22 cellular contexts compared by ENCODE assay signal in genomic region chr11:61350336-61350735, GRCh38. TPM values are rescaled to one million over a fixed set of nuclear protein-coding genes. Genes with fewer than 3 reads are reported as not detected.
DNase-seq lines count a peak whose midpoint lies in the region; ATAC-seq and TF ChIP-seq lines count a peak whose summit lies in the region.
"Had no signal": no experiment of that assay in that cellular context is flagged by ENCODE, and none has a peak within 500 bp of the region (broad histone marks: within the 10 kb centered on the region; RNA-seq: fewer than 3 reads in every experiment).

No MANE protein-coding gene starts in this region.

- 100% methylated on average over 1 of the region's 1 CpG for WGBS in SK-N-SH (ENCODE audit: low lambda C conversion rate)

- H3K9me2 ChIP-seq in SK-N-SH: no peaks in the 10 kb centered on the region

- peaks cover 10% of the 10 kb centered on the region for H4K20me1 ChIP-seq in osteoblast (ENCODE audit: insufficient read depth, low read length)
- H4K20me1 ChIP-seq in SK-N-SH (ENCODE audit: insufficient read depth): no peaks in the 10 kb centered on the region
- H4K20me1 ChIP-seq: BLaER1 had no signal

- H3K27me3 ChIP-seq in osteoblast (ENCODE audit: insufficient read depth, low read length) (no peaks in the 10 kb centered on the region), HAP-1 (ENCODE audit: low read depth) (no peaks in the 10 kb centered on the region), WERI-Rb-1 (ENCODE audit: insufficient read depth, low read depth, severe bottlenecking) (no peaks in the 10 kb centered on the region), SK-N-SH (ENCODE audit: insufficient read depth) (no peaks in the 10 kb centered on the region)
- H3K27me3 ChIP-seq: BLaER1 had no signal

- no peaks in the 10 kb centered on the region for H3K27me3 Mint-ChIP-seq in activated naive CD4-positive, alpha-beta T cell treated with anti-CD3 and anti-CD28 coated beads, Interleukin-2, amount 10 ng/mL, durations not matched to agents 7 days and 5 days
- no peaks in the 10 kb centered on the region for H3K27me3 Mint-ChIP-seq in activated naive CD4-positive, alpha-beta T cell treated with anti-CD3 and anti-CD28 coated beads for 36 hours (ENCODE audit: low read depth)
- H3K27me3 Mint-ChIP-seq in activated B cell treated with CpG ODN at 0.5 μM for 24 hours: no peaks in the 10 kb centered on the region
- no peaks in the 10 kb centered on the region for H3K27me3 Mint-ChIP-seq in stimulated activated naive B cell treated with anti-CD40 and anti-IgM and Interleukin-4, amounts not matched to agents 10 μg/mL and 1 μg/mL and 100 μg/mL, for 72 hours
- H3K27me3 Mint-ChIP-seq: IgD-negative memory B cell had no signal

- DNase-seq in activated naive CD4-positive, alpha-beta T cell treated with anti-CD3 and anti-CD28 coated beads, Interleukin-2, amount 10 ng/mL, durations not matched to agents 7 days and 5 days: no peak
- no peak for DNase-seq in activated naive CD4-positive, alpha-beta T cell treated with anti-CD3 and anti-CD28 coated beads for 36 hours
- DNase-seq in activated B cell treated with CpG ODN at 0.5 μM for 24 hours (no peak), osteoblast (ENCODE audit: insufficient read length, low spot score, missing footprints) (peak; percentile 3), HAP-1 (ENCODE audit: low spot score in 2 of 2) (no peak), WERI-Rb-1 (no peak), SK-N-SH (no peak)
- no peak for DNase-seq in stimulated activated naive B cell treated with anti-CD40 and anti-IgM and Interleukin-4, amounts not matched to agents 10 μg/mL and 1 μg/mL and 100 μg/mL, for 72 hours
- DNase-seq: AML-193; CD8-positive, alpha-beta T cell; DMS 273 treated with DMSO at 0.1 percent for 48 hours; DMS53; DND-41; EL; GOT3; H7 had no signal

- TF ChIP-seq CTCF in activated B cell treated with CpG ODN at 0.5 μM for 24 hours (IDR thresholded peaks at IDR 0.05) (no peak), osteoblast (IDR thresholded peaks at IDR 0.05; ENCODE audit: extremely low read depth, low read depth, low read length) (no peak), WERI-Rb-1 (IDR thresholded peaks at IDR 0.05; ENCODE audit: low read depth, low read length) (no peak), SK-N-SH (IDR thresholded peaks at IDR 0.05) (no peak)

- H3K4me1 ChIP-seq in osteoblast (ENCODE audit: insufficient read depth, low read length) (no peaks in the 10 kb centered on the region), HAP-1 (no peaks in the 10 kb centered on the region), SK-N-SH (ENCODE audit: control insufficient read depth in 1 of 2, insufficient read depth in 2 of 2, low read depth in 1 of 2, low read length in 1 of 2) (peaks cover 0 to 19% of the 10 kb centered on the region in 2 experiments; a peak in 1 of 4 replicates)
- H3K4me1 ChIP-seq: A549 had no signal

- no peaks in the 10 kb centered on the region for H3K9me3 ChIP-seq in osteoblast (ENCODE audit: low read depth, low read length)
- H3K9me3 ChIP-seq in HAP-1: no peaks in the 10 kb centered on the region
- no peaks in the 10 kb centered on the region for H3K9me3 ChIP-seq in WERI-Rb-1 (ENCODE audit: severe bottlenecking)
- no peaks in the 10 kb centered on the region for H3K9me3 ChIP-seq in SK-N-SH
- H3K9me3 ChIP-seq: A549, BLaER1 had no signal

- H3K4me3 Mint-ChIP-seq in activated naive CD4-positive, alpha-beta T cell treated with anti-CD3 and anti-CD28 coated beads, Interleukin-2, amount 10 ng/mL, durations not matched to agents 7 days and 5 days: no peak overlapping the region
- H3K4me3 Mint-ChIP-seq in activated naive CD4-positive, alpha-beta T cell treated with anti-CD3 and anti-CD28 coated beads for 36 hours: no peak overlapping the region
- H3K4me3 Mint-ChIP-seq in activated B cell treated with CpG ODN at 0.5 μM for 24 hours: no peak overlapping the region
- H3K4me3 Mint-ChIP-seq in stimulated activated naive B cell treated with anti-CD40 and anti-IgM and Interleukin-4, amounts not matched to agents 10 μg/mL and 1 μg/mL and 100 μg/mL, for 72 hours: no peak overlapping the region
- H3K4me3 Mint-ChIP-seq: CD8-positive, alpha-beta T cell had no signal

- H3K79me2 ChIP-seq in osteoblast (ENCODE audit: insufficient read depth, low read length) (no peaks in the 10 kb centered on the region), SK-N-SH (ENCODE audit: insufficient read depth) (no peaks in the 10 kb centered on the region)

- intact Hi-C loops in activated naive CD4-positive, alpha-beta T cell treated with anti-CD3 and anti-CD28 coated beads for 36 hours (cut with micrococcal nuclease): no loop called here
- intact Hi-C loops in activated B cell treated with CpG ODN at 0.5 μM for 24 hours (cut with micrococcal nuclease): loop anchor here (10.0 kb wide), 1 partner anchor 1204 kb away; no protein-coding TSS in a partner anchor

- H3K27ac ChIP-seq in osteoblast (ENCODE audit: low read depth, low read length) (no peak overlapping the region), WERI-Rb-1 (no peak overlapping the region), SK-N-SH (ENCODE audit: low read depth in 2 of 2, low read length in 1 of 2) (no peak overlapping the region; a peak in 1 of 4 replicates)
- H3K27ac ChIP-seq: 22Rv1, A549, BLaER1 had no signal

- POLR2A ChIA-PET in activated B cell treated with CpG ODN at 0.5 μM for 24 hours (lab: Charles Lee): interaction anchor here (6.4 kb wide), 1 partner anchor 11 kb away, joined by 76 read pairs; the partner anchor contains the start of genes CYB561A3 and TMEM138
- POLR2A ChIA-PET in SK-N-SH (lab: Yijun Ruan, JAX): no interaction called here

- H3K4me1 Mint-ChIP-seq in activated naive CD4-positive, alpha-beta T cell treated with anti-CD3 and anti-CD28 coated beads, Interleukin-2, amount 10 ng/mL, durations not matched to agents 7 days and 5 days: no peaks in the 10 kb centered on the region
- peaks cover 2% of the 10 kb centered on the region for H3K4me1 Mint-ChIP-seq in activated naive CD4-positive, alpha-beta T cell treated with anti-CD3 and anti-CD28 coated beads for 36 hours (ENCODE audit: low read depth)
- peaks cover 51% of the 10 kb centered on the region for H3K4me1 Mint-ChIP-seq in activated B cell treated with CpG ODN at 0.5 μM for 24 hours
- H3K4me1 Mint-ChIP-seq in stimulated activated naive B cell treated with anti-CD40 and anti-IgM and Interleukin-4, amounts not matched to agents 10 μg/mL and 1 μg/mL and 100 μg/mL, for 72 hours: peaks cover 38 to 77% of the 10 kb centered on the region in 2 donors

- H3K36me3 ChIP-seq in osteoblast (ENCODE audit: insufficient read depth, low read length) (peaks cover 69% of the 10 kb centered on the region), HAP-1 (replicated peaks) (peaks cover 41% of the 10 kb centered on the region), WERI-Rb-1 (no peaks in the 10 kb centered on the region), SK-N-SH (replicated peaks in 1 of 2; ENCODE audit: control insufficient read depth in 1 of 2, insufficient read depth in 2 of 2, low read length in 1 of 2) (peaks cover 0 to 43% of the 10 kb centered on the region in 2 experiments)

- TF ChIP-seq RAD21 in SK-N-SH (IDR thresholded peaks at IDR 0.05; ENCODE audit: low read length): no peak

- H3K9ac ChIP-seq in SK-N-SH: no peak overlapping the region

- in situ Hi-C loops in HAP-1 (cut with MboI; ENCODE audit: low sequenced_read_pairs): no loop called here

- no peak for TF ChIP-seq EP300 in SK-N-SH (IDR thresholded peaks at IDR 0.05; ENCODE audit: borderline replicate concordance in 1 of 2, low read depth in 1 of 2, low read length in 1 of 2)

- no peaks in the 10 kb centered on the region for H3K9me3 Mint-ChIP-seq in activated naive CD4-positive, alpha-beta T cell treated with anti-CD3 and anti-CD28 coated beads, Interleukin-2, amount 10 ng/mL, durations not matched to agents 7 days and 5 days
- no peaks in the 10 kb centered on the region for H3K9me3 Mint-ChIP-seq in activated naive CD4-positive, alpha-beta T cell treated with anti-CD3 and anti-CD28 coated beads for 36 hours
- no peaks in the 10 kb centered on the region for H3K9me3 Mint-ChIP-seq in activated B cell treated with CpG ODN at 0.5 μM for 24 hours
- H3K9me3 Mint-ChIP-seq in stimulated activated naive B cell treated with anti-CD40 and anti-IgM and Interleukin-4, amounts not matched to agents 10 μg/mL and 1 μg/mL and 100 μg/mL, for 72 hours: no peaks in the 10 kb centered on the region
- H3K9me3 Mint-ChIP-seq: CD8-positive, alpha-beta T cell; IgD-negative memory B cell had no signal

- H3F3A ChIP-seq in SK-N-SH (replicated peaks; ENCODE audit: insufficient read depth): no peaks in the 10 kb centered on the region

- H2AFZ ChIP-seq in osteoblast (ENCODE audit: low read length) (no peak overlapping the region), SK-N-SH (ENCODE audit: low read depth) (no peak overlapping the region)

- H3K4me3 ChIP-seq in osteoblast (ENCODE audit: insufficient read depth, low read length) (no peak overlapping the region), HAP-1 (no peak overlapping the region), WERI-Rb-1 (ENCODE audit: low read depth, low read length) (no peak overlapping the region), SK-N-SH (ENCODE audit: low read depth in 2 of 2, low read length in 1 of 2) (no peak overlapping the region)
- H3K4me3 ChIP-seq: A549, BLaER1, GM12878 had no signal

- peak overlapping the region; percentile 37 for H3K27ac Mint-ChIP-seq in activated naive CD4-positive, alpha-beta T cell treated with anti-CD3 and anti-CD28 coated beads, Interleukin-2, amount 10 ng/mL, durations not matched to agents 7 days and 5 days
- no peak overlapping the region for H3K27ac Mint-ChIP-seq in activated naive CD4-positive, alpha-beta T cell treated with anti-CD3 and anti-CD28 coated beads for 36 hours
- H3K27ac Mint-ChIP-seq in activated B cell treated with CpG ODN at 0.5 μM for 24 hours: peak overlapping the region; percentile 56
- peak overlapping the region; percentile 81 for H3K27ac Mint-ChIP-seq in stimulated activated naive B cell treated with anti-CD40 and anti-IgM and Interleukin-4, amounts not matched to agents 10 μg/mL and 1 μg/mL and 100 μg/mL, for 72 hours
- H3K27ac Mint-ChIP-seq: CD8-positive, alpha-beta T cell had no signal

- CTCF ChIA-PET in activated naive CD4-positive, alpha-beta T cell treated with anti-CD3 and anti-CD28 coated beads, Interleukin-2, amount 10 ng/mL, durations not matched to agents 7 days and 5 days (lab: Charles Lee): interaction anchor here (0.8 kb wide), 1 partner anchor 35 kb away, joined by 4 read pairs; no protein-coding TSS in a partner anchor
- CTCF ChIA-PET in activated naive CD4-positive, alpha-beta T cell treated with anti-CD3 and anti-CD28 coated beads for 36 hours (lab: Charles Lee): interaction anchor here (1.5 kb wide), 1 partner anchor 15 kb away, joined by 4 read pairs; no protein-coding TSS in a partner anchor
- CTCF ChIA-PET in activated B cell treated with CpG ODN at 0.5 μM for 24 hours (lab: Charles Lee) (no interaction called here), SK-N-SH (lab: Yijun Ruan, JAX) (interaction anchor here (2.8 kb wide), 1 partner anchor 14 kb away, joined by 20 read pairs; no protein-coding TSS in a partner anchor)

- H3K36me3 Mint-ChIP-seq in activated naive CD4-positive, alpha-beta T cell treated with anti-CD3 and anti-CD28 coated beads, Interleukin-2, amount 10 ng/mL, durations not matched to agents 7 days and 5 days: peaks cover 26% of the 10 kb centered on the region
- H3K36me3 Mint-ChIP-seq in activated naive CD4-positive, alpha-beta T cell treated with anti-CD3 and anti-CD28 coated beads for 36 hours (ENCODE audit: low read depth): peaks cover 16% of the 10 kb centered on the region
- peaks cover 85% of the 10 kb centered on the region for H3K36me3 Mint-ChIP-seq in activated B cell treated with CpG ODN at 0.5 μM for 24 hours (ENCODE audit: low read depth)
- peaks cover 47 to 75% of the 10 kb centered on the region in 2 donors for H3K36me3 Mint-ChIP-seq in stimulated activated naive B cell treated with anti-CD40 and anti-IgM and Interleukin-4, amounts not matched to agents 10 μg/mL and 1 μg/mL and 100 μg/mL, for 72 hours

- ATAC-seq in activated B cell treated with CpG ODN at 0.5 μM for 24 hours (ENCODE audit: low read depth): no peak
- ATAC-seq in stimulated activated naive B cell treated with anti-CD40 and anti-IgM and Interleukin-4, amounts not matched to agents 10 μg/mL and 1 μg/mL and 100 μg/mL, for 72 hours (replicated peaks): no peak
- ATAC-seq: A549; CD8-positive, alpha-beta T cell; GM12878 had no signal

- no peak overlapping the region for H3K4me2 ChIP-seq in osteoblast (ENCODE audit: insufficient read depth, low read length)
- H3K4me2 ChIP-seq in SK-N-SH: no peak overlapping the region
- H3K4me2 ChIP-seq: A549, BLaER1 had no signal

RNA-seq across cellular contexts. Expression of gene CYB561A3, which starts 11.3 kb away (rescaled TPM):
- 10 to 100 TPM; 31.7 to 31.8 TPM for total RNA-seq in activated naive CD4-positive, alpha-beta T cell treated with anti-CD3 and anti-CD28 coated beads for 36 hours
- total RNA-seq in activated B cell treated with CpG ODN at 0.5 μM for 24 hours (397 and 433 TPM in 2 replicates), osteoblast (149 and 151 TPM in 2 replicates)
- polyA plus RNA-seq in SK-N-SH (2012; rRNA removed): 70.0 and 76.4 TPM in 2 replicates
- polyA plus RNA-seq in SK-N-SH (2012; cell fraction: cytosol; rRNA removed): 36.7 and 53.0 TPM in 2 replicates
- polyA plus RNA-seq in SK-N-SH (2012; cell fraction: nucleus; rRNA removed): 104 and 111 TPM in 2 replicates

RNA-seq across cellular contexts. Expression of gene TMEM138, which starts 11.8 kb away (rescaled TPM):
- 10 to 100 TPM; 35.6 to 41.4 TPM for total RNA-seq in activated naive CD4-positive, alpha-beta T cell treated with anti-CD3 and anti-CD28 coated beads for 36 hours
- total RNA-seq in activated B cell treated with CpG ODN at 0.5 μM for 24 hours (69.7 and 81.2 TPM in 2 replicates), osteoblast (41.3 and 48.3 TPM in 2 replicates)
- polyA plus RNA-seq in SK-N-SH (2012; rRNA removed): 82.2 and 129 TPM in 2 replicates
- 85.3 and 88.5 TPM in 2 replicates for polyA plus RNA-seq in SK-N-SH (2012; cell fraction: cytosol; rRNA removed)
- 126 and 177 TPM in 2 replicates for polyA plus RNA-seq in SK-N-SH (2012; cell fraction: nucleus; rRNA removed)

RNA-seq across cellular contexts. Expression of gene TKFC, which starts 17.3 kb away (rescaled TPM):
- total RNA-seq in activated naive CD4-positive, alpha-beta T cell treated with anti-CD3 and anti-CD28 coated beads for 36 hours: 100 to 1,000 TPM; 146 to 154 TPM
- total RNA-seq in activated B cell treated with CpG ODN at 0.5 μM for 24 hours (59.8 and 63.9 TPM in 2 replicates), osteoblast (21.8 and 30.0 TPM in 2 replicates)
- 71.0 and 72.0 TPM in 2 replicates for polyA plus RNA-seq in SK-N-SH (2012; rRNA removed)
- 20.5 and 34.1 TPM in 2 replicates for polyA plus RNA-seq in SK-N-SH (2012; cell fraction: cytosol; rRNA removed)
- 253 and 263 TPM in 2 replicates for polyA plus RNA-seq in SK-N-SH (2012; cell fraction: nucleus; rRNA removed)

RNA-seq across cellular contexts. Expression of gene DDB1, which starts 17.4 kb away (rescaled TPM):
- total RNA-seq in activated naive CD4-positive, alpha-beta T cell treated with anti-CD3 and anti-CD28 coated beads for 36 hours: 100 to 1,000 TPM; 227 to 236 TPM
- total RNA-seq in activated B cell treated with CpG ODN at 0.5 μM for 24 hours (201 and 218 TPM in 2 replicates), osteoblast (330 and 331 TPM in 2 replicates)
- polyA plus RNA-seq in SK-N-SH (2012; rRNA removed): 170 and 224 TPM in 2 replicates
- polyA plus RNA-seq in SK-N-SH (2012; cell fraction: cytosol; rRNA removed): 165 and 169 TPM in 2 replicates
- 146 and 236 TPM in 2 replicates for polyA plus RNA-seq in SK-N-SH (2012; cell fraction: nucleus; rRNA removed)

RNA-seq across cellular contexts. Expression of gene TMEM216, which starts 42.1 kb away (rescaled TPM):
- total RNA-seq in activated naive CD4-positive, alpha-beta T cell treated with anti-CD3 and anti-CD28 coated beads for 36 hours: 1 to 10 TPM; 5.5 to 6.3 TPM
- total RNA-seq in activated B cell treated with CpG ODN at 0.5 μM for 24 hours (18.4 and 18.7 TPM in 2 replicates), osteoblast (5.8 and 8.3 TPM in 2 replicates)
- 16.8 and 20.6 TPM in 2 replicates for polyA plus RNA-seq in SK-N-SH (2012; rRNA removed)
- 16.1 and 18.2 TPM in 2 replicates for polyA plus RNA-seq in SK-N-SH (2012; cell fraction: cytosol; rRNA removed)
- 10.8 and 11.9 TPM in 2 replicates for polyA plus RNA-seq in SK-N-SH (2012; cell fraction: nucleus; rRNA removed)
- total RNA-seq: G401 had no signal
